In the genomic region with DNA sequence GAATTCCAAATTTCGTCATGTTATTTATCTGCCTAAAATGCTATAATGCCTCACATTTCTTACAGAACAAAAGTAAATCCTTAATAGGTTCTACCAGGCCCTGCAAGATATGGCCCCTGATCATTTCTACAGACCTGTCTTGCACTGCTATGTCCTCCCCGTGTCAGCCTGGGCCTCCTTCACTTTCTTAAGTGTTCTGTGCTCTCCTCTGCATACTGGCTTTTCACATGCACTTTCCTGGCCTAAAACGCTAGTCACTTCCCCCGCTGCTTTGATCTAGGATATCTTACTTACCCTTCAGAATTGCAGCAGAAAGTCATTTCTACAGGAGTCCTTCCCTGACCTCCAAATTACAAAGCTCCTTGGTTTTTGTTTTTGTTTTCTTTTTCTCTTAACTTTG, we compare ENCODE assay signal across 33 cellular contexts.
"Had no signal": no experiment of that assay in that cellular context is flagged by ENCODE, and none has a peak within 500 bp of the region (broad histone marks: within the 10 kb centered on the region; RNA-seq: fewer than 3 reads in every experiment).

No MANE protein-coding gene starts in this region.

- H3K9me3 ChIP-seq: ascending aorta, MG63 had no signal

- H3K27me3 ChIP-seq: ascending aorta, cardiac muscle cell, MG63 had no signal

- DNase-seq: activated CD4-positive, alpha-beta T cell treated with anti-CD3 and anti-CD28 coated beads for 1 hour; activated CD4-positive, alpha-beta T cell treated with anti-CD3 and anti-CD28 coated beads for 48 hours; activated CD4-positive, alpha-beta T cell treated with anti-CD3 and anti-CD28 coated beads, Interleukin-2, amount 50 U/mL, for 4 hours; activated CD4-positive, CD25-positive, alpha-beta regulatory T cell; activated CD8-positive, alpha-beta T cell treated with anti-CD3 and anti-CD28 coated beads for 36 hours; activated gamma-delta T cell; activated naive CD4-positive, alpha-beta T cell treated with Interleukin-2 at 50 U/mL for 16 hours; activated naive CD8-positive, alpha-beta T cell treated with anti-CD3 and anti-CD28 coated beads, Interleukin-2, amount 10 ng/mL, durations not matched to agents 7 days and 5 days; activated T-cell treated with anti-CD3 and anti-CD28 coated beads, Interleukin-2, amount 50 U/mL, for 1 hour; amygdala; Kasumi-1; KG1; MG63; NCI-H1048; NCI-H1105 treated with DMSO at 0.1 percent for 48 hours; NCI-H1436; NCI-H1694; NCI-H1930; NCI-H2081 treated with DMSO at 0.1 percent for 48 hours; NCI-H226; NCI-H446 treated with DMSO at 0.1 percent for 48 hours; NCI-H524 treated with DMSO at 0.1 percent for 48 hours; NK-92 treated with Interleukin-12 subunit alpha and Interleukin-12 subunit beta, amount 100 ng/mL, for 24 hours; OCI-M1; RPMI8226; SIG-M5; T-helper 1 cell; T-helper 2 cell; T-helper 9 cell had no signal

- H3K4me1 ChIP-seq: ascending aorta had no signal

- H3K4me3 ChIP-seq: ascending aorta, cardiac muscle cell, MG63 had no signal

- ATAC-seq: activated CD8-positive, alpha-beta T cell treated with anti-CD3 and anti-CD28 coated beads for 36 hours; SK-N-SH treated with all-trans-retinoic acid at 6 μM for 48 hours had no signal

- H3K36me3 ChIP-seq: ascending aorta, cardiac muscle cell, MG63 had no signal

- H3K27ac ChIP-seq: ascending aorta, cardiac muscle cell, VCaP had no signal
